2 cellular contexts compared by ENCODE assay signal in genomic region chr2:169866213-169866612, GRCh38.
A peak's percentile ranks its signal among the peaks of the same experiment; 100 is the strongest.
TF ChIP-seq lines count a peak whose summit lies in the region.

No MANE protein-coding gene starts in this region.

TF ChIP-seq in HEK293, 187 proteins besides CTCF, POLR2A, EP300 and RAD21:
- TF ChIP-seq ZFHX2 (tag by site-specific recombination; conservative IDR thresholded peaks at IDR 0.05) (peak; percentile 36), EGR2 (tag by site-specific recombination; IDR thresholded peaks at IDR 0.05; ENCODE audit: low read depth) (0 out of 2 replicates have a peak, but pooled peaks have one; percentile 37)
TF ChIP-seq in HEK293: peak in this region for 2; not testable (repeated sequence) for 185.

TF ChIP-seq in K562, 482 proteins besides CTCF, POLR2A, EP300 and RAD21:
- 0 out of 4 replicates have a peak, but pooled peaks of 1 of the 2 experiments have one; percentile 29 for TF ChIP-seq TRIM24 (IDR thresholded peaks at IDR 0.05)
- TF ChIP-seq ZFP36 (IDR thresholded peaks at IDR 0.05; ENCODE audit: low read depth, low read length, partially characterized antibody) = peak; percentile 88
- TF ChIP-seq TRIM28 (IDR thresholded peaks at IDR 0.05) = peak; percentile 60; the same call in 1 of the 2 replicates
- 0 out of 2 replicates have a peak, but pooled peaks have one; percentile 22 for TF ChIP-seq CHAMP1 (IDR thresholded peaks at IDR 0.05)
